ENCODE assay signal across 18 cellular contexts in genomic region chr1:51299185-51299584, GRCh38.
"Had no signal": no experiment of that assay in that cellular context is flagged by ENCODE, and none has a peak within 500 bp of the region (broad histone marks: within the 10 kb centered on the region; RNA-seq: fewer than 3 reads in every experiment).

No MANE protein-coding gene starts in this region.

- H3K9me3 ChIP-seq: esophagus muscularis mucosa, gastrocnemius medialis, heart right ventricle had no signal

- H3K27ac ChIP-seq: coronary artery, esophagus muscularis mucosa, gastrocnemius medialis, heart right ventricle, stomach had no signal

- H3K36me3 Mint-ChIP-seq: mesothelial cell of epicardium, natural killer cell had no signal

- H3K27ac Mint-ChIP-seq: mesothelial cell of epicardium had no signal

- H3K4me3 ChIP-seq: coronary artery, esophagus muscularis mucosa, gastrocnemius medialis, heart right ventricle, stomach had no signal

- DNase-seq: effector CD4-positive, alpha-beta T cell; gastrocnemius medialis; heart right ventricle; hypothalamus; islet precursor cell; natural killer cell; posterior cingulate gyrus; stimulated activated CD4-positive, alpha-beta T cell treated with anti-CD3 and anti-CD28 coated beads, Interleukin-2, amount 100 ng/mL, for 24 hours; stimulated activated naive CD4-positive, alpha-beta T cell; stomach; substantia nigra; trophoblast cell had no signal

- H3K27me3 ChIP-seq: gastrocnemius medialis, heart right ventricle, stomach had no signal

- H3K9me3 Mint-ChIP-seq: mesothelial cell of epicardium, natural killer cell, neural crest cell had no signal

- H3K4me3 Mint-ChIP-seq: mesothelial cell of epicardium, natural killer cell, neural crest cell had no signal

- H3K36me3 ChIP-seq: esophagus muscularis mucosa, gastrocnemius medialis, heart right ventricle had no signal

- ATAC-seq: gastrocnemius medialis, heart right ventricle, left lobe of liver, natural killer cell, sciatic nerve had no signal
